In genomic region chr22:49765091-49765771, GRCh38 we compare ENCODE assay signal across 17 cellular contexts.
A peak's percentile ranks its signal among the peaks of the same experiment; 100 is the strongest.
DNase-seq lines count a peak whose midpoint lies in the region; TF ChIP-seq lines count a peak whose summit lies in the region.
"Had no signal": no experiment of that assay in that cellular context is flagged by ENCODE, and none has a peak within 500 bp of the region (broad histone marks: within the 10 kb centered on the region; RNA-seq: fewer than 3 reads in every experiment).

No MANE protein-coding gene starts in this region.

- peaks cover 4% of the 10 kb centered on the region for H3K36me3 Mint-ChIP-seq in activated T-cell treated with anti-CD3 and anti-CD28 coated beads, Interleukin-2, amount 50 U/mL, for 24 hours (ENCODE audit: low read depth)

- no peak for TF ChIP-seq POLR2A in stomach (IDR thresholded peaks at IDR 0.05)

- H3K9me3 ChIP-seq in stomach: peaks cover 0 to 28% (median 21%) of the 10 kb centered on the region in 4 donors

- H3K27ac Mint-ChIP-seq in activated T-cell treated with anti-CD3 and anti-CD28 coated beads, Interleukin-2, amount 50 U/mL, for 24 hours: no peak overlapping the region
- H3K27ac Mint-ChIP-seq: activated naive CD8-positive, alpha-beta T cell treated with anti-CD3 and anti-CD28 coated beads for 36 hours; naive thymus-derived CD4-positive, alpha-beta T cell had no signal

- no peak for TF ChIP-seq EP300 in stomach (IDR thresholded peaks at IDR 0.05)

- H3K4me3 Mint-ChIP-seq in activated T-cell treated with anti-CD3 and anti-CD28 coated beads, Interleukin-2, amount 50 U/mL, for 24 hours: no peak overlapping the region
- H3K4me3 Mint-ChIP-seq: activated naive CD8-positive, alpha-beta T cell treated with anti-CD3 and anti-CD28 coated beads for 36 hours; naive thymus-derived CD4-positive, alpha-beta T cell had no signal

- H3K27ac ChIP-seq in stomach: no peak overlapping the region
- H3K27ac ChIP-seq: cardiac muscle cell, tibial nerve had no signal

- TF ChIP-seq CTCF in stomach (IDR thresholded peaks at IDR 0.05): no peak

- peak; percentile 26 for DNase-seq in activated T-cell treated with anti-CD3 and anti-CD28 coated beads, Interleukin-2, amount 50 U/mL, for 24 hours
- no peak for DNase-seq in activated T-cell treated with anti-CD3 and anti-CD28 coated beads, Interleukin-2, amount 50 U/mL, for 1 hour
- peak; percentile 63 for DNase-seq in NCI-H69 (lab: John Stamatoyannopoulos, UW)
- DNase-seq in islet precursor cell: peak; percentile 44
- peak; percentile 16 for DNase-seq in stomach
- no peak for DNase-seq in SW 1271 (lab: John Stamatoyannopoulos, UW)
- no peak for DNase-seq in NCI-H2196 treated with DMSO at 0.1 percent for 48 hours (lab: John Stamatoyannopoulos, UW; ENCODE audit: unreplicated experiment)
- DNase-seq in GM19240 (ENCODE audit: insufficient read length, low spot score): no peak
- DNase-seq: activated naive CD8-positive, alpha-beta T cell treated with anti-CD3 and anti-CD28 coated beads for 36 hours; effector memory CD4-positive, alpha-beta T cell; GOT3; NCI-H187 treated with DMSO at 0.1 percent for 48 hours; NCI-H774; stimulated activated CD4-positive, alpha-beta T cell treated with anti-CD3 and anti-CD28 coated beads, Interleukin-4, amount 100 ng/mL, for 4 hours had no signal

- no peaks in the 10 kb centered on the region for H3K27me3 Mint-ChIP-seq in activated T-cell treated with anti-CD3 and anti-CD28 coated beads, Interleukin-2, amount 50 U/mL, for 24 hours
- H3K27me3 Mint-ChIP-seq: activated naive CD8-positive, alpha-beta T cell treated with anti-CD3 and anti-CD28 coated beads for 36 hours; naive thymus-derived CD4-positive, alpha-beta T cell had no signal

- WGBS in stomach, 5 donors: 83 to 93% (median 92%) methylated on average over 14 to 17 of the region's 17 CpGs

- H3K27me3 ChIP-seq in stomach: no peaks in the 10 kb centered on the region
- H3K27me3 ChIP-seq: cardiac muscle cell, tibial nerve had no signal

- intact Hi-C loops in stomach (cut with DNase I; ENCODE audit: low total_unique reads): no loop called here

- peaks cover 16% of the 10 kb centered on the region for H3K4me1 Mint-ChIP-seq in activated T-cell treated with anti-CD3 and anti-CD28 coated beads, Interleukin-2, amount 50 U/mL, for 24 hours (ENCODE audit: low read depth)

- no peaks in the 10 kb centered on the region for H3K36me3 ChIP-seq in stomach
- H3K36me3 ChIP-seq: cardiac muscle cell, tibial nerve had no signal

- peaks cover 6% of the 10 kb centered on the region for H3K9me3 Mint-ChIP-seq in activated T-cell treated with anti-CD3 and anti-CD28 coated beads, Interleukin-2, amount 50 U/mL, for 24 hours

- peaks cover 0 to 9% (median 5%) of the 10 kb centered on the region in 4 donors for H3K4me1 ChIP-seq in stomach

- H3K4me3 ChIP-seq in stomach: no peak overlapping the region
- H3K4me3 ChIP-seq: cardiac muscle cell, tibial nerve had no signal

Comparison
In these comparisons a context has a peak if more than half of its experiments do, and no peak if none do; other contexts are left out.
1. DNase-seq: peak in activated T-cell treated with anti-CD3 and anti-CD28 coated beads, Interleukin-2, amount 50 U/mL, for 24 hours (single experiment), NCI-H69 (single experiment), islet precursor cell (single experiment) and stomach (single experiment); none in activated T-cell treated with anti-CD3 and anti-CD28 coated beads, Interleukin-2, amount 50 U/mL, for 1 hour (single experiment), SW 1271 (0 of 2), NCI-H2196 treated with DMSO at 0.1 percent for 48 hours (single experiment) and GM19240 (single experiment).